Comparison of ENCODE assay signal across 1 cellular context in genomic region chr1:36149237-36149972, GRCh38.
TF ChIP-seq lines count a peak whose summit lies in the region.

Gene TRAPPC3, minus strand, starts transcription at chr1:36149486. Its CDS starts 108 bp downstream, at chr1:36149378.

TF ChIP-seq in K562, 482 proteins besides CTCF, POLR2A, EP300 and RAD21 (continued from another document and continues in another):
- TF ChIP-seq HOMEZ (CRISPR knock-in tag; IDR thresholded peaks at IDR 0.05) (no peak), GABPA (tag; conservative IDR thresholded peaks at IDR 0.05; ENCODE audit: low read depth) (peak; percentile 72), MTA2 (IDR thresholded peaks at IDR 0.05; ENCODE audit: low read depth) (no peak), RFX5 (IDR thresholded peaks at IDR 0.05; ENCODE audit: low read depth, low read length) (no peak), BRD4 (IDR thresholded peaks at IDR 0.05) (no peak), CHAMP1 (IDR thresholded peaks at IDR 0.05) (no peak), ZNF512 (tag; IDR thresholded peaks at IDR 0.05) (no peak), THRAP3 (IDR thresholded peaks at IDR 0.05; ENCODE audit: borderline replicate concordance) (no peak), GTF2A2 (tag; IDR thresholded peaks at IDR 0.05) (no peak), DNMT1 (IDR thresholded peaks at IDR 0.05) (no peak), KLF1 (tag; IDR thresholded peaks at IDR 0.05) (peak; percentile 66; the same call in 1 of the 2 replicates), NFATC3 (IDR thresholded peaks at IDR 0.05) (no peak), SNAPC5 (CRISPR knock-in tag; IDR thresholded peaks at IDR 0.05) (no peak), USF2 (CRISPR knock-in tag; IDR thresholded peaks at IDR 0.05) (peak; percentile 60), SMARCB1 (IDR thresholded peaks at IDR 0.05; ENCODE audit: insufficient read length, low read depth) (no peak), U2AF2 (optimal IDR thresholded peaks at IDR 0.05; ENCODE audit: low read depth, low read length) (no peak), MGA (IDR thresholded peaks at IDR 0.05) (no peak), TCF3 (CRISPR knock-in tag; IDR thresholded peaks at IDR 0.05) (no peak; the same call in 1 of the 2 replicates), MXI1 (IDR thresholded peaks at IDR 0.05; ENCODE audit: low read depth, low read length) (no peak; the same call in 1 of the 2 replicates), SMAD4 (CRISPR knock-in tag; conservative IDR thresholded peaks at IDR 0.05) (no peak; the same call in 1 of the 2 replicates), RNF219 (CRISPR knock-in tag; IDR thresholded peaks at IDR 0.05) (no peak), AFF4 (CRISPR knock-in tag; IDR thresholded peaks at IDR 0.05) (no peak), ETV1 (tag; conservative IDR thresholded peaks at IDR 0.05; ENCODE audit: low read depth) (peak; percentile 78), FOXA3 (CRISPR knock-in tag; conservative IDR thresholded peaks at IDR 0.05 in 1 of 2, IDR thresholded peaks at IDR 0.05 in 1 of 2) (no peak), KDM5B (IDR thresholded peaks at IDR 0.05; ENCODE audit: insufficient replicate concordance, low read depth, low read length) (peak; percentile 80), E4F1 (CRISPR knock-in tag; IDR thresholded peaks at IDR 0.05; ENCODE audit: borderline replicate concordance) (no peak)
